In the genomic region with DNA sequence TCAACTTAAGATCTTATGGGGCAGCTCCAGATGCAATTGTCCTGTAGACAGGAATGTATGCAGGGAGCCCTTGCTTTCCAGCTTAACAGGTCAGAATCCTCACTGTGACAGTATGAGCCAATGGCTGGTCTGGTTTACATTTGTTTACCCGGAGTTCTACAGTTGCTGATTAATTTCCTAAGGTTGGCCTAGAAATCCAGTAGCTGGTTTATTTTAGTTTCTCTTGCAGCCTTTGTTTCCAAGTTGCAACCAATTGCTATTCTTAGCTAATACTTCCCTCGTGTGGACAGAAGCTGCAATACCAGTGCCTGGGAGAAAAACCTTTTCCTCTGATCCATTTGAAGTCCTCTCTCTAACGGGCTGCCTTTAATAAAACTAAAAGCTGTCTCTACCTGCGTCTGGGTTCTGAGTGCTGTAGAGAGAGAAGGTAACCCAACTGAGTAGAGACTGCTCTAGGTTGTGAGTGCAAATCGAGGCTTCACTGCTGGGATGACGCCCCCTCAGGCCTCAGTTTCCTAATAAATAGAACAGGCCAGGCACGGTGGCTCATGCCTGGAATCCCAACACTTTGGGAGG, we compare ENCODE assay signal across 8 cellular contexts. TPM values are rescaled to one million over a fixed set of nuclear protein-coding genes. Genes with fewer than 3 reads are reported as not detected.
A peak's percentile ranks its signal among the peaks of the same experiment; 100 is the strongest.
DNase-seq lines count a peak whose midpoint lies in the region; ATAC-seq and TF ChIP-seq lines count a peak whose summit lies in the region.

No MANE protein-coding gene starts in this region.

- DNase-seq in activated CD8-positive, alpha-beta memory T cell treated with anti-CD3 and anti-CD28 coated beads, Interleukin-2, amount 10 ng/mL, durations not matched to agents 7 days and 5 days, result peak; percentile 51
- DNase-seq in activated CD8-positive, alpha-beta memory T cell treated with anti-CD3 and anti-CD28 coated beads for 24 hours, result no peak
- DNase-seq in Peyer's patch (no peak), body of pancreas (peak; percentile 36 to 49 (median 44)), iPS-NIHi7 (ENCODE audit: extremely low spot score) (peak; percentile 78)
- DNase-seq in stimulated activated CD4-positive, alpha-beta T cell treated with anti-CD3 and anti-CD28 coated beads, Interleukin-1b, Interleukin-23, amount 100 ng/mL, for 48 hours, result peak; percentile 22

- H3K4me3 ChIP-seq in Loucy (ENCODE audit: low read length, poor library complexity, severe bottlenecking) (no peak overlapping the region), Peyer's patch (no peak overlapping the region), body of pancreas (no peak overlapping the region)

- H3K4me3 Mint-ChIP-seq in activated CD8-positive, alpha-beta memory T cell treated with anti-CD3 and anti-CD28 coated beads, Interleukin-2, amount 10 ng/mL, durations not matched to agents 7 days and 5 days, result no peak overlapping the region

- no peaks in the 10 kb centered on the region for H3K79me2 ChIP-seq in Loucy (ENCODE audit: insufficient read depth, low read length)

- 26 to 27% methylated on average over 7 of the region's 7 CpGs for WGBS in body of pancreas, 2 donors

- H3K4me1 Mint-ChIP-seq in activated CD8-positive, alpha-beta memory T cell treated with anti-CD3 and anti-CD28 coated beads, Interleukin-2, amount 10 ng/mL, durations not matched to agents 7 days and 5 days, result peaks cover 4% of the 10 kb centered on the region

- no peaks in the 10 kb centered on the region for H3K27me3 Mint-ChIP-seq in activated CD8-positive, alpha-beta memory T cell treated with anti-CD3 and anti-CD28 coated beads, Interleukin-2, amount 10 ng/mL, durations not matched to agents 7 days and 5 days

- intact Hi-C loops in body of pancreas (cut with DNase I), result loop anchor here (10.0 kb wide), 1 partner anchor 1233 kb away; no protein-coding TSS in a partner anchor

- no peaks in the 10 kb centered on the region for H3K36me3 Mint-ChIP-seq in activated CD8-positive, alpha-beta memory T cell treated with anti-CD3 and anti-CD28 coated beads, Interleukin-2, amount 10 ng/mL, durations not matched to agents 7 days and 5 days

- H4K20me1 ChIP-seq in Loucy (ENCODE audit: insufficient read depth, low read length, poor library complexity, severe bottlenecking), result no peaks in the 10 kb centered on the region

- H3K4me2 ChIP-seq in Loucy (ENCODE audit: low read depth, low read length, poor library complexity, severe bottlenecking), result no peak overlapping the region

- H3K9me3 ChIP-seq in Loucy (ENCODE audit: insufficient read depth, low read depth, low read length) (no peaks in the 10 kb centered on the region), Peyer's patch (no peaks in the 10 kb centered on the region), body of pancreas (no peaks in the 10 kb centered on the region)

- TF ChIP-seq CTCF in Loucy (conservative IDR thresholded peaks at IDR 0.05; ENCODE audit: low read length), result peak; percentile 93
- TF ChIP-seq CTCF in Peyer's patch (IDR thresholded peaks at IDR 0.05), result peak in 5 of 6 experiments; percentile 37 to 87 (median 83)
- peak; percentile 63 to 90 (median 78) for TF ChIP-seq CTCF in body of pancreas (IDR thresholded peaks at IDR 0.05)

- TF ChIP-seq POLR2A in Peyer's patch (IDR thresholded peaks at IDR 0.05), result no peak
- no peak for TF ChIP-seq POLR2A in body of pancreas (IDR thresholded peaks at IDR 0.05)

- peak overlapping the region; percentile 50; the same call in 1 of the 2 replicates for H2AFZ ChIP-seq in Loucy (ENCODE audit: low read length)

- CTCF ChIA-PET in activated CD8-positive, alpha-beta memory T cell treated with anti-CD3 and anti-CD28 coated beads, Interleukin-2, amount 10 ng/mL, durations not matched to agents 7 days and 5 days (lab: Charles Lee), result interaction anchor here (0.8 to 1.9 kb wide), 11 partner anchors 9 to 514 kb away, joined by 3 to 11 read pairs (median 4); no protein-coding TSS in a partner anchor

- H3K27me3 ChIP-seq in Loucy (ENCODE audit: insufficient read depth, low read length, poor library complexity, severe bottlenecking) (no peaks in the 10 kb centered on the region), Peyer's patch (no peaks in the 10 kb centered on the region), body of pancreas (no peaks in the 10 kb centered on the region)

- no peaks in the 10 kb centered on the region for H3F3A ChIP-seq in Loucy (ENCODE audit: low read depth)

- H3K27ac ChIP-seq in Peyer's patch (no peak overlapping the region), body of pancreas (no peak overlapping the region)

- H3K36me3 ChIP-seq in Loucy (ENCODE audit: insufficient read depth, low read length) (no peaks in the 10 kb centered on the region), Peyer's patch (no peaks in the 10 kb centered on the region), body of pancreas (replicated peaks in 1 of 2; ENCODE audit: insufficient read depth in 1 of 2, low read depth in 2 of 2) (no peaks in the 10 kb centered on the region)

- H3K9ac ChIP-seq in Loucy (ENCODE audit: low read depth, low read length, poor library complexity, severe bottlenecking), result no peak overlapping the region

- no peaks in the 10 kb centered on the region for H3K4me1 ChIP-seq in Loucy (ENCODE audit: insufficient read depth, low read length, poor library complexity, severe bottlenecking)
- no peaks in the 10 kb centered on the region for H3K4me1 ChIP-seq in Peyer's patch
- H3K4me1 ChIP-seq in body of pancreas, result no peaks in the 10 kb centered on the region

- H3K27ac Mint-ChIP-seq in activated CD8-positive, alpha-beta memory T cell treated with anti-CD3 and anti-CD28 coated beads, Interleukin-2, amount 10 ng/mL, durations not matched to agents 7 days and 5 days, result no peak overlapping the region

- H3K9me3 Mint-ChIP-seq in activated CD8-positive, alpha-beta memory T cell treated with anti-CD3 and anti-CD28 coated beads, Interleukin-2, amount 10 ng/mL, durations not matched to agents 7 days and 5 days (ENCODE audit: low read depth), result no peaks in the 10 kb centered on the region

- peak; percentile 51 for ATAC-seq in activated CD8-positive, alpha-beta memory T cell treated with anti-CD3 and anti-CD28 coated beads, Interleukin-2, amount 10 ng/mL, durations not matched to agents 7 days and 5 days
- ATAC-seq in body of pancreas (peak; percentile 75), GM18867 (IDR thresholded peaks at IDR 0.05; ENCODE audit: unreplicated experiment) (no peak)

- no peaks in the 10 kb centered on the region for H3K9me2 ChIP-seq in Loucy (replicated peaks; ENCODE audit: low read depth, low read length)

RNA-seq across cellular contexts. Expression of gene ZNF217, which starts 45.9 kb away (rescaled TPM):
- total RNA-seq in activated CD8-positive, alpha-beta memory T cell treated with anti-CD3 and anti-CD28 coated beads, Interleukin-2, amount 10 ng/mL, durations not matched to agents 7 days and 5 days, result 10 to 100 TPM; 80.2 to 81.9 TPM
- total RNA-seq in Peyer's patch (10 to 100 TPM; 23.3 to 59.4 (median 43.4) TPM), body of pancreas (10 to 100 TPM; 17.4 to 27.7 TPM)

Comparison
In these comparisons a context has a peak if more than half of its experiments do, and no peak if none do; other contexts are left out.
1. DNase-seq: peak in activated CD8-positive, alpha-beta memory T cell treated with anti-CD3 and anti-CD28 coated beads, Interleukin-2, amount 10 ng/mL, durations not matched to agents 7 days and 5 days (single experiment), body of pancreas (4 of 4), iPS-NIHi7 (single experiment) and stimulated activated CD4-positive, alpha-beta T cell treated with anti-CD3 and anti-CD28 coated beads, Interleukin-1b, Interleukin-23, amount 100 ng/mL, for 48 hours (single experiment); none in activated CD8-positive, alpha-beta memory T cell treated with anti-CD3 and anti-CD28 coated beads for 24 hours (single experiment) and Peyer's patch (0 of 3).
2. Peak in every context shown above with its lines, with median percentiles within 50 percentile points of each other: CTCF ChIP-seq.